ENCODE assay signal across 8 cellular contexts in the genomic region with DNA sequence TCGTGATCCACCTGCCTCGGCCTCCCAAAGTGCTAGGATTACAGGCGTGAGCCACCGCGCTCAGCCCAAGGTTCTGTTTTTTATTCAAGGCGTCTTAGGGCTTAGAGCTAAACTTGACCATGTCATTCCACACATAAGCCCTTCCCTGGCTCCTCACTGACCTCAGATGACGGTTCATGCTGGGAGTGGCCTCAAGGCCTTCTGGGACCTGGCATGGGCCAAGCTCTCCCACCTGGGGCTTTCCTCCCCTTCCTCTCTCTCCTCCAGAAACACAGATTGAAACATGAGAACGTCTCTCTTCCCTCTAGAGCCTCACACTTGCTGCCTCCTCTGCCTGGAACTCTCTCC.
DNase-seq lines count a peak whose midpoint lies in the region; ATAC-seq and TF ChIP-seq lines count a peak whose summit lies in the region.

No MANE protein-coding gene starts in this region.

- TF ChIP-seq CTCF in vagina (IDR thresholded peaks at IDR 0.05) = no peak

- ATAC-seq in Right ventricle myocardium inferior = peak; percentile 14

- H3K36me3 ChIP-seq in mucosa of rectum (ENCODE audit: control insufficient read depth in 2 of 2, insufficient read depth in 2 of 2, low read length in 2 of 2) (no peaks in the 10 kb centered on the region), vagina (no peaks in the 10 kb centered on the region)

- H3K27ac ChIP-seq in mucosa of rectum (ENCODE audit: low read depth in 2 of 2, low read length in 2 of 2) (peak overlapping the region; percentile 67 to 77), vagina (peak overlapping the region; percentile 92)

- H3K9ac ChIP-seq in mucosa of rectum (ENCODE audit: low read depth in 1 of 2, low read length in 2 of 2) = peak overlapping the region in 1 of 2 donors; percentile 52

- no peak for DNase-seq in Right ventricle myocardium inferior (ENCODE audit: missing footprints)
- DNase-seq in cardiac septum (ENCODE audit: low spot score) = no peak
- DNase-seq in vagina (ENCODE audit: extremely low spot score in 2 of 2) = no peak
- no peak for DNase-seq in COLO829 (ENCODE audit: low spot score)
- DNase-seq in NCI-H82 treated with DMSO at 0.1 percent for 48 hours (lab: John Stamatoyannopoulos, UW; ENCODE audit: unreplicated experiment) = no peak
- DNase-seq in posterior cingulate gyrus = no peak

- peak overlapping the region; percentile 73 for H3K4me3 Mint-ChIP-seq in dendritic cell treated with granulocyte-macrophage colony-stimulating factor and Interleukin-4, amounts not matched to agents 40 ng/mL and 50 ng/mL, for 4 days

- peak overlapping the region; percentile 83 for H3K27ac Mint-ChIP-seq in dendritic cell treated with granulocyte-macrophage colony-stimulating factor and Interleukin-4, amounts not matched to agents 40 ng/mL and 50 ng/mL, for 4 days

- no peak for TF ChIP-seq POLR2A in vagina (IDR thresholded peaks at IDR 0.05)

- intact Hi-C loops in Right ventricle myocardium inferior (cut with DNase I) (loop anchor here (5.0 kb wide), 2 partner anchors 76 to 149 kb away; no protein-coding TSS in a partner anchor), cardiac septum (cut with DNase I) (loop anchor here (5.0 kb wide), 2 partner anchors 79 to 81 kb away; no protein-coding TSS in a partner anchor), vagina (cut with DNase I) (loop anchor here (5.0 kb wide), 2 partner anchors 149 to 196 kb away; no protein-coding TSS in a partner anchor), posterior cingulate gyrus (cut with DNase I) (loop anchor here (10.0 kb wide), 1 partner anchor 151 kb away; no protein-coding TSS in a partner anchor)
- intact Hi-C loops in dendritic cell treated with granulocyte-macrophage colony-stimulating factor and Interleukin-4, amounts not matched to agents 40 ng/mL and 50 ng/mL, for 4 days (cut with micrococcal nuclease) = loop anchor here (5.0 to 10.0 kb wide), 3 partner anchors 151 to 271 kb away; partner anchors contain the start of gene IER5L

- H3K9me3 Mint-ChIP-seq in dendritic cell treated with granulocyte-macrophage colony-stimulating factor and Interleukin-4, amounts not matched to agents 40 ng/mL and 50 ng/mL, for 4 days = peaks cover 12% of the 10 kb centered on the region

- peaks cover 54% of the 10 kb centered on the region for H3K4me1 Mint-ChIP-seq in dendritic cell treated with granulocyte-macrophage colony-stimulating factor and Interleukin-4, amounts not matched to agents 40 ng/mL and 50 ng/mL, for 4 days (ENCODE audit: low read depth)

- H3K4me1 ChIP-seq in mucosa of rectum (ENCODE audit: control insufficient read depth in 2 of 2, insufficient read depth in 2 of 2, low read length in 2 of 2) (peaks cover 20 to 28% of the 10 kb centered on the region in 2 donors), vagina (peaks cover 68% of the 10 kb centered on the region)

- H3K9me3 ChIP-seq in mucosa of rectum (ENCODE audit: control insufficient read depth in 2 of 2, low read length in 2 of 2) = no peaks in the 10 kb centered on the region
- no peaks in the 10 kb centered on the region for H3K9me3 ChIP-seq in vagina

- H3K27me3 ChIP-seq in mucosa of rectum (ENCODE audit: control insufficient read depth in 2 of 2, insufficient read depth in 2 of 2, low read length in 2 of 2) (peaks cover 0 to 4% of the 10 kb centered on the region in 2 donors), vagina (no peaks in the 10 kb centered on the region)

- no peaks in the 10 kb centered on the region for H3K27me3 Mint-ChIP-seq in dendritic cell treated with granulocyte-macrophage colony-stimulating factor and Interleukin-4, amounts not matched to agents 40 ng/mL and 50 ng/mL, for 4 days

- peaks cover 7% of the 10 kb centered on the region for H3K36me3 Mint-ChIP-seq in dendritic cell treated with granulocyte-macrophage colony-stimulating factor and Interleukin-4, amounts not matched to agents 40 ng/mL and 50 ng/mL, for 4 days (ENCODE audit: low read depth)

- H3K4me3 ChIP-seq in mucosa of rectum (ENCODE audit: low read length in 2 of 2) (peak overlapping the region in 1 of 2 donors; percentile 44), vagina (no peak overlapping the region)
